Comparison of ENCODE assay signal across 8 cellular contexts in genomic region chr5:6705088-6705487, GRCh38. TPM values are rescaled to one million over a fixed set of nuclear protein-coding genes. Genes with fewer than 3 reads are reported as not detected.
DNase-seq lines count a peak whose midpoint lies in the region; ATAC-seq and TF ChIP-seq lines count a peak whose summit lies in the region.

No MANE protein-coding gene starts in this region.

- no peaks in the 10 kb centered on the region for H3K36me3 Mint-ChIP-seq in Caco-2 (ENCODE audit: insufficient read depth, unreplicated experiment)

- TF ChIP-seq CTCF in RWPE2 (IDR thresholded peaks at IDR 0.05; ENCODE audit: poor library complexity, severe bottlenecking): no peak
- no peak for TF ChIP-seq CTCF in osteoblast (IDR thresholded peaks at IDR 0.05; ENCODE audit: extremely low read depth, low read depth, low read length)
- no peak for TF ChIP-seq CTCF in Caco-2 (IDR thresholded peaks at IDR 0.05; ENCODE audit: insufficient read depth in 1 of 2, low read depth in 1 of 2, low read length in 1 of 2, severe bottlenecking in 1 of 2, unreplicated experiment in 1 of 2)

- no peaks in the 10 kb centered on the region for H3K36me3 ChIP-seq in RWPE2 (ENCODE audit: low read depth)
- no peaks in the 10 kb centered on the region for H3K36me3 ChIP-seq in osteoblast (ENCODE audit: insufficient read depth, low read length)
- no peaks in the 10 kb centered on the region for H3K36me3 ChIP-seq in Caco-2 (ENCODE audit: control insufficient read depth, insufficient read depth, low read length)

- H3K9me3 ChIP-seq in RWPE2 (ENCODE audit: severe bottlenecking) (no peaks in the 10 kb centered on the region), osteoblast (ENCODE audit: low read depth, low read length) (no peaks in the 10 kb centered on the region), Caco-2 (no peaks in the 10 kb centered on the region)

- DNase-seq in RWPE2 (ENCODE audit: low spot score) (no peak), osteoblast (ENCODE audit: insufficient read length, low spot score, missing footprints) (no peak), NCI-H774 (lab: John Stamatoyannopoulos, UW) (no peak), Caco-2 (no peak), GM19238 (ENCODE audit: insufficient read length, low spot score) (no peak)

- H3K27me3 ChIP-seq in RWPE2 (ENCODE audit: insufficient read depth, poor library complexity, severe bottlenecking) (no peaks in the 10 kb centered on the region), osteoblast (ENCODE audit: insufficient read depth, low read length) (peaks cover 5% of the 10 kb centered on the region), Caco-2 (replicated peaks; ENCODE audit: control insufficient read depth, insufficient read depth, low read length) (no peaks in the 10 kb centered on the region)

- H2AFZ ChIP-seq in osteoblast (ENCODE audit: low read length): peak overlapping the region; percentile 77

- H3K27ac ChIP-seq in RWPE2 (ENCODE audit: poor library complexity, severe bottlenecking) (peak overlapping the region; percentile 81), osteoblast (ENCODE audit: low read depth, low read length) (peak overlapping the region; percentile 59)

- H3K79me2 ChIP-seq in osteoblast (ENCODE audit: insufficient read depth, low read length): no peaks in the 10 kb centered on the region

- peak overlapping the region; percentile 40 for H3K4me2 ChIP-seq in osteoblast (ENCODE audit: insufficient read depth, low read length)

- POLR2A ChIA-PET in Caco-2 (lab: Charles Lee): no interaction called here

- no TSS peak for BruUV-seq in Caco-2 (replicated peaks; lab: Mats Ljungman, UMichigan)

- H3K27me3 Mint-ChIP-seq in Caco-2 (ENCODE audit: insufficient read depth, unreplicated experiment): peaks cover 11% of the 10 kb centered on the region

- H3K4me3 ChIP-seq in RWPE2 (ENCODE audit: severe bottlenecking) (no peak overlapping the region), osteoblast (ENCODE audit: insufficient read depth, low read length) (peak overlapping the region; percentile 7), Caco-2 (ENCODE audit: low read depth, low read length) (no peak overlapping the region)

- H3K4me1 Mint-ChIP-seq in Caco-2 (ENCODE audit: low read depth, unreplicated experiment): no peaks in the 10 kb centered on the region

- intact Hi-C loops in Caco-2 (cut with micrococcal nuclease; ENCODE audit: unreplicated experiment): no loop called here

- CTCF ChIA-PET in Caco-2 (lab: Charles Lee): no interaction called here

- H3K4me1 ChIP-seq in RWPE2 (ENCODE audit: insufficient read depth, poor library complexity, severe bottlenecking) (peaks cover 21% of the 10 kb centered on the region), osteoblast (ENCODE audit: insufficient read depth, low read length) (peaks cover 22% of the 10 kb centered on the region), Caco-2 (no peaks in the 10 kb centered on the region)

- no peak overlapping the region for H3K4me3 Mint-ChIP-seq in Caco-2 (ENCODE audit: unreplicated experiment)

- ATAC-seq in GM18867 (IDR thresholded peaks at IDR 0.05; ENCODE audit: unreplicated experiment) (peak; percentile 82), HG02610 (IDR thresholded peaks at IDR 0.05; ENCODE audit: unreplicated experiment) (peak; percentile 74), RWPE2 (ENCODE audit: low read depth) (no peak), esophagus mucosa (no peak)

- H3K27ac Mint-ChIP-seq in Caco-2 (ENCODE audit: unreplicated experiment): no peak overlapping the region

- no peaks in the 10 kb centered on the region for H4K20me1 ChIP-seq in osteoblast (ENCODE audit: insufficient read depth, low read length)

- H3K9me3 Mint-ChIP-seq in Caco-2 (ENCODE audit: unreplicated experiment): no peaks in the 10 kb centered on the region

RNA-seq across cellular contexts. Expression of gene TENT4A, which starts 8.1 kb away (rescaled TPM):
- 16.5 and 21.4 TPM in 2 replicates for total RNA-seq in osteoblast
- total RNA-seq in Caco-2 (2022): 32.3 and 36.7 TPM in 2 replicates
- total RNA-seq in esophagus mucosa: 13.0 TPM

Comparison
In these comparisons a context has a peak if more than half of its experiments do, and no peak if none do; other contexts are left out.
1. ATAC-seq: peak in GM18867 (single experiment) and HG02610 (single experiment); none in RWPE2 (single experiment) and esophagus mucosa (single experiment).